In genomic region chr2:197298609-197299008, GRCh38 we compare ENCODE assay signal across 17 cellular contexts. TPM values are rescaled to one million over a fixed set of nuclear protein-coding genes. Genes with fewer than 3 reads are reported as not detected.
DNase-seq lines count a peak whose midpoint lies in the region; ATAC-seq lines count a peak whose summit lies in the region.
"Had no signal": no experiment of that assay in that cellular context is flagged by ENCODE, and none has a peak within 500 bp of the region (broad histone marks: within the 10 kb centered on the region; RNA-seq: fewer than 3 reads in every experiment).

No MANE protein-coding gene starts in this region.

- peaks cover 4% of the 10 kb centered on the region for H3K9me3 Mint-ChIP-seq in activated T-cell treated with anti-CD3 and anti-CD28 coated beads, Interleukin-2, amount 50 U/mL, for 4 hours
- H3K9me3 Mint-ChIP-seq in activated CD4-positive, alpha-beta memory T cell treated with anti-CD3 and anti-CD28 coated beads for 36 hours = peaks cover 2% of the 10 kb centered on the region
- H3K9me3 Mint-ChIP-seq in dendritic cell treated with granulocyte-macrophage colony-stimulating factor and Interleukin-4, amounts not matched to agents 40 ng/mL and 50 ng/mL, for 4 days = no peaks in the 10 kb centered on the region
- H3K9me3 Mint-ChIP-seq: endodermal cell, nephron progenitor cell had no signal

- H3K27me3 Mint-ChIP-seq in activated T-cell treated with anti-CD3 and anti-CD28 coated beads, Interleukin-2, amount 50 U/mL, for 4 hours (ENCODE audit: low read depth) = no peaks in the 10 kb centered on the region
- H3K27me3 Mint-ChIP-seq in activated CD4-positive, alpha-beta memory T cell treated with anti-CD3 and anti-CD28 coated beads for 36 hours = no peaks in the 10 kb centered on the region
- no peaks in the 10 kb centered on the region for H3K27me3 Mint-ChIP-seq in dendritic cell treated with granulocyte-macrophage colony-stimulating factor and Interleukin-4, amounts not matched to agents 40 ng/mL and 50 ng/mL, for 4 days

- peaks cover 37% of the 10 kb centered on the region for H3K4me1 ChIP-seq in thymus (ENCODE audit: control insufficient read depth, insufficient read depth, low read length)

- H3K27ac ChIP-seq in thymus (ENCODE audit: low read depth) = peak overlapping the region; percentile 58
- H3K27ac ChIP-seq: VCaP had no signal

- H3K4me3 ChIP-seq in thymus (ENCODE audit: low read length) = no peak overlapping the region
- H3K4me3 ChIP-seq: heart right ventricle, stomach had no signal

- H3K4me1 Mint-ChIP-seq in activated T-cell treated with anti-CD3 and anti-CD28 coated beads, Interleukin-2, amount 50 U/mL, for 4 hours (ENCODE audit: low read depth) = peaks cover 96% of the 10 kb centered on the region
- peaks cover 94% of the 10 kb centered on the region for H3K4me1 Mint-ChIP-seq in activated CD4-positive, alpha-beta memory T cell treated with anti-CD3 and anti-CD28 coated beads for 36 hours (ENCODE audit: low read depth)
- peaks cover 78% of the 10 kb centered on the region for H3K4me1 Mint-ChIP-seq in dendritic cell treated with granulocyte-macrophage colony-stimulating factor and Interleukin-4, amounts not matched to agents 40 ng/mL and 50 ng/mL, for 4 days (ENCODE audit: low read depth)
- H3K4me1 Mint-ChIP-seq: nephron progenitor cell had no signal

- H3K9me3 ChIP-seq in thymus (ENCODE audit: control insufficient read depth) = no peaks in the 10 kb centered on the region
- H3K9me3 ChIP-seq: heart right ventricle, stomach had no signal

- POLR2A ChIA-PET in activated CD4-positive, alpha-beta memory T cell treated with anti-CD3 and anti-CD28 coated beads for 36 hours (lab: Charles Lee) = interaction anchor here (7.3 kb wide), 1 partner anchor 8 kb away, joined by 101 read pairs; the partner anchor contains the start of gene ANKRD44

- no peaks in the 10 kb centered on the region for H3K27me3 ChIP-seq in thymus (ENCODE audit: control insufficient read depth, insufficient read depth)
- H3K27me3 ChIP-seq: heart right ventricle, stomach had no signal

- ATAC-seq in activated T-cell treated with anti-CD3 and anti-CD28 coated beads, Interleukin-2, amount 50 U/mL, for 4 hours = no peak
- ATAC-seq in Right ventricle myocardium superior (ENCODE audit: poor library complexity) = no peak
- ATAC-seq: heart right ventricle had no signal

- peak overlapping the region; percentile 11 for H3K4me3 Mint-ChIP-seq in activated T-cell treated with anti-CD3 and anti-CD28 coated beads, Interleukin-2, amount 50 U/mL, for 4 hours
- H3K4me3 Mint-ChIP-seq in activated CD4-positive, alpha-beta memory T cell treated with anti-CD3 and anti-CD28 coated beads for 36 hours = peak overlapping the region; percentile 24
- no peak overlapping the region for H3K4me3 Mint-ChIP-seq in dendritic cell treated with granulocyte-macrophage colony-stimulating factor and Interleukin-4, amounts not matched to agents 40 ng/mL and 50 ng/mL, for 4 days
- H3K4me3 Mint-ChIP-seq: endodermal cell, nephron progenitor cell had no signal

- intact Hi-C loops in activated CD4-positive, alpha-beta memory T cell treated with anti-CD3 and anti-CD28 coated beads for 36 hours (cut with micrococcal nuclease) = no loop called here
- intact Hi-C loops in dendritic cell treated with granulocyte-macrophage colony-stimulating factor and Interleukin-4, amounts not matched to agents 40 ng/mL and 50 ng/mL, for 4 days (cut with micrococcal nuclease) = no loop called here
- intact Hi-C loops in Right ventricle myocardium superior (cut with DNase I) = no loop called here

- WGBS in thymus = 89% methylated on average over 4 of the region's 4 CpGs

- DNase-seq in activated T-cell treated with anti-CD3 and anti-CD28 coated beads, Interleukin-2, amount 50 U/mL, for 4 hours = no peak
- no peak for DNase-seq in activated T-cell treated with anti-CD3 and anti-CD28 coated beads, Interleukin-2, amount 50 U/mL, for 1 hour
- peak; percentile 44 for DNase-seq in activated CD4-positive, alpha-beta memory T cell treated with anti-CD3 and anti-CD28 coated beads for 36 hours
- DNase-seq in NCI-H446 (lab: John Stamatoyannopoulos, UW) (no peak), amniotic stem cell (lab: John Stamatoyannopoulos, UW) (no peak), Right ventricle myocardium superior (no peak)
- DNase-seq: activated CD8-positive, alpha-beta memory T cell treated with anti-CD3 and anti-CD28 coated beads, Interleukin-2, amount 50 U/mL, for 4 hours; anterior cingulate cortex; endodermal cell; heart right ventricle; NCI-H1436; NCI-H2171 treated with DMSO at 0.1 percent for 48 hours; nephron progenitor cell; stomach had no signal

- H3K27ac Mint-ChIP-seq in activated CD4-positive, alpha-beta memory T cell treated with anti-CD3 and anti-CD28 coated beads for 36 hours = peak overlapping the region; percentile 100
- H3K27ac Mint-ChIP-seq in dendritic cell treated with granulocyte-macrophage colony-stimulating factor and Interleukin-4, amounts not matched to agents 40 ng/mL and 50 ng/mL, for 4 days = peak overlapping the region; percentile 51
- H3K27ac Mint-ChIP-seq: endodermal cell, nephron progenitor cell had no signal

- CTCF ChIA-PET in activated CD4-positive, alpha-beta memory T cell treated with anti-CD3 and anti-CD28 coated beads for 36 hours (lab: Charles Lee) = interaction anchor here (1.8 kb wide), 1 partner anchor 130 kb away, joined by 4 read pairs; no protein-coding TSS in a partner anchor

- H3K36me3 ChIP-seq in thymus (ENCODE audit: control insufficient read depth, insufficient read depth) = peaks cover 8% of the 10 kb centered on the region

- H3K36me3 Mint-ChIP-seq in activated T-cell treated with anti-CD3 and anti-CD28 coated beads, Interleukin-2, amount 50 U/mL, for 4 hours (ENCODE audit: insufficient read depth) = peaks cover 32% of the 10 kb centered on the region
- H3K36me3 Mint-ChIP-seq in activated CD4-positive, alpha-beta memory T cell treated with anti-CD3 and anti-CD28 coated beads for 36 hours = peaks cover 46% of the 10 kb centered on the region
- peaks cover 67% of the 10 kb centered on the region for H3K36me3 Mint-ChIP-seq in dendritic cell treated with granulocyte-macrophage colony-stimulating factor and Interleukin-4, amounts not matched to agents 40 ng/mL and 50 ng/mL, for 4 days (ENCODE audit: low read depth)

RNA-seq across cellular contexts. Expression of gene ANKRD44, which starts 12.0 kb away (rescaled TPM):
- 10 to 100 TPM; 75.0 to 91.5 (median 78.3) TPM for total RNA-seq in activated T-cell treated with anti-CD3 and anti-CD28 coated beads, Interleukin-2, amount 50 U/mL, for 4 hours
- total RNA-seq in activated CD4-positive, alpha-beta memory T cell treated with anti-CD3 and anti-CD28 coated beads for 36 hours = 100 to 1,000 TPM; 123 to 125 TPM
- polyA plus RNA-seq in thymus = 25.2 TPM
- total RNA-seq in Right ventricle myocardium superior = 7.4 TPM
